1 cellular context compared by ENCODE assay signal in the genomic region with DNA sequence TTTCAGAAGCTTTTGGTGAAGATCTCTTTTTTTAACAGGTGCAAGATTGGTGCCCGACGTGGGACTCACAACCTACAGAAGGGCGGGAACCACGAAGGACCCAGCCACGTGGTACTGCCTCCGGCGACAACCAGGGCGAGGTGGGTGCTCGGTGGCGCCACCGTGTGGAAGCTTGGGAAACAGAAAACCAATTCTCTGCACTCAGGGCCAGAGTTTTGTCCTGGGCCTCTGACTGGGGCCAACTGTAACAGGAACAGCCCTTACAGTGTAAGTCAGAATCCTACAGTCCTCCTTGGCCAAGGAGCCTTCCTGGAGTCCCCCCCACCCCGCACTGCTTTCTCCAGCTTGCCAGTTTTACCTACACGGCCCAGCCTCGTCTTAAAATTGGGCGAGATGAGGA.
TF ChIP-seq lines count a peak whose summit lies in the region.

No MANE protein-coding gene starts in this region.

TF ChIP-seq in H1, 55 proteins besides CTCF, POLR2A, EP300 and RAD21:
- peak; percentile 40; the same call in 1 of the 2 replicates for TF ChIP-seq EGR1 (IDR thresholded peaks at IDR 0.05; ENCODE audit: borderline replicate concordance, low read depth, low read length)
- TF ChIP-seq TEAD4 (IDR thresholded peaks at IDR 0.05; ENCODE audit: low read depth, low read length) = no peak
- TF ChIP-seq, protein P1, sequence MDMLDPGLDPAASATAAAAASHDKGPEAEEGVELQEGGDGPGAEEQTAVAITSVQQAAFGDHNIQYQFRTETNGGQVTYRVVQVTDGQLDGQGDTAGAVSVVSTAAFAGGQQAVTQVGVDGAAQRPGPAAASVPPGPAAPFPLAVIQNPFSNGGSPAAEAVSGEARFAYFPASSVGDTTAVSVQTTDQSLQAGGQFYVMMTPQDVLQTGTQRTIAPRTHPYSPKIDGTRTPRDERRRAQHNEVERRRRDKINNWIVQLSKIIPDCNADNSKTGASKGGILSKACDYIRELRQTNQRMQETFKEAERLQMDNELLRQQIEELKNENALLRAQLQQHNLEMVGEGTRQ (IDR thresholded peaks at IDR 0.05; ENCODE audit: low read length) = peak; percentile 51
- TF ChIP-seq, protein P2, sequence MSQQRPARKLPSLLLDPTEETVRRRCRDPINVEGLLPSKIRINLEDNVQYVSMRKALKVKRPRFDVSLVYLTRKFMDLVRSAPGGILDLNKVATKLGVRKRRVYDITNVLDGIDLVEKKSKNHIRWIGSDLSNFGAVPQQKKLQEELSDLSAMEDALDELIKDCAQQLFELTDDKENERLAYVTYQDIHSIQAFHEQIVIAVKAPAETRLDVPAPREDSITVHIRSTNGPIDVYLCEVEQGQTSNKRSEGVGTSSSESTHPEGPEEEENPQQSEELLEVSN (IDR thresholded peaks at IDR 0.05) = peak; percentile 100
- TF ChIP-seq, protein P3, sequence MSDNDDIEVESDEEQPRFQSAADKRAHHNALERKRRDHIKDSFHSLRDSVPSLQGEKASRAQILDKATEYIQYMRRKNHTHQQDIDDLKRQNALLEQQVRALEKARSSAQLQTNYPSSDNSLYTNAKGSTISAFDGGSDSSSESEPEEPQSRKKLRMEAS (IDR thresholded peaks at IDR 0.05) = peak; percentile 99
- TF ChIP-seq RXRA (IDR thresholded peaks at IDR 0.05; ENCODE audit: insufficient read depth, low read depth, low read length) = no peak
- TF ChIP-seq GTF2F1 (IDR thresholded peaks at IDR 0.05; ENCODE audit: borderline replicate concordance, low read depth, low read length) = 0 out of 2 replicates have a peak, but pooled peaks have one; percentile 55
- TF ChIP-seq TBP (IDR thresholded peaks at IDR 0.05; ENCODE audit: low read depth, low read length) = no peak
- 0 out of 2 replicates have a peak, but pooled peaks have one; percentile 21 for TF ChIP-seq TCF12 (IDR thresholded peaks at IDR 0.05; ENCODE audit: low read depth, low read length)
- TF ChIP-seq RNF2 (IDR thresholded peaks at IDR 0.05; ENCODE audit: borderline replicate concordance, low read depth, low read length, missing control alignments, poor library complexity, severe bottlenecking) = peak; percentile 66
- TF ChIP-seq HDAC2 (IDR thresholded peaks at IDR 0.05; ENCODE audit: borderline replicate concordance in 1 of 2, low read depth in 2 of 2, low read length in 2 of 2) = peak in 1 of 2 experiments; percentile 93; a peak in 1 of 4 replicates
